1 cellular context compared by ENCODE assay signal in the genomic region with DNA sequence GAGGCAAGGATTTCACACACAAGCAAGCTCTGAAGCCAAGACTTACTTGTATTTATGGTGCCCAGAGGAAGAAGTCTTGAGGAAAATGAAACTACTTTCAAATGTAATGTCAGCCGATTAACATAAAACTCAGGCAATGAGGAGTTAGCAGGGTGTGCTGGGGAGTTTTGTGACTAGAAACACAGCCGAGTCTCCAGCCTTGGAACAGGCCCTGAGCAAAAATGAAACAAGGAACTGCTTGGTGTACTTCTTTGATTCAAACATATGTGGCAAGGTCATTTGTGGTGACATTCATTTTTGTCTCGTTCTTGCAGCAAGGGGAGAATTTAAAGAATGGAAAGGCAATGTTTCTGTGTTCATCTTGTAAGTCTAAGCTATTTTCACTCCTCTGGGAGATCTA.
TF ChIP-seq lines count a peak whose summit lies in the region.

No MANE protein-coding gene starts in this region.

TF ChIP-seq in H1, 55 proteins besides CTCF, POLR2A, EP300 and RAD21:
- TF ChIP-seq GTF2F1 (IDR thresholded peaks at IDR 0.05; ENCODE audit: borderline replicate concordance, low read depth, low read length): no peak
- no peak for TF ChIP-seq SAP30 (IDR thresholded peaks at IDR 0.05; ENCODE audit: insufficient read depth, insufficient replicate concordance, low read length)
